21 cellular contexts compared by ENCODE assay signal in the genomic region with DNA sequence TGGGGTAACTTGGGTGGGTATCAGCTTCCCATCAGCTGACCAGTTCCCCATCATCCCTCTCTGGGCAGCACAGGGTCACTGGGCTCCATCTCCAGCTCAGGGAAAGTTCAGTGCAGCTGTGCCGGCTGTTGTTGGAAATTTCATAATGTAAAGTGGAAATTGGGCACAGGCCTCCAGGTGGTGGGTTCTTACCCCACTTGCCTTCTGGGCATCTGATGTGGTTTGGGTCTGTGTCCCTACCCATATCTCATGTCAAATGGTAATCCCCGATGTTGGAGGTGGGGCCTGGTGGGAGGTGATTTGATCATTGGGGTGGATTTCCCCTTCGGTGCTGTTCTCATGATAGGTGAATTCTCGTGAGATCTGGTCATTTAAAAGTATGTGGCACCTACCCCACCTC.
"Had no signal": no experiment of that assay in that cellular context is flagged by ENCODE, and none has a peak within 500 bp of the region (broad histone marks: within the 10 kb centered on the region; RNA-seq: fewer than 3 reads in every experiment).

No MANE protein-coding gene starts in this region.

- H3K4me1 Mint-ChIP-seq: central memory CD8-positive, alpha-beta T cell; natural killer cell had no signal

- H3K27ac ChIP-seq: brain microvascular endothelial cell, epithelial cell of prostate, left lung, ovary, prostate gland, right atrium auricular region, thyroid gland, upper lobe of right lung had no signal

- H3K36me3 Mint-ChIP-seq: activated naive CD4-positive, alpha-beta T cell treated with anti-CD3 and anti-CD28 coated beads, Interleukin-2, amount 50 U/mL, for 24 hours; mesothelial cell of epicardium; natural killer cell had no signal

- H3K36me3 ChIP-seq: brain microvascular endothelial cell, left lung, ovary, prostate gland, right atrium auricular region, thyroid gland, upper lobe of right lung had no signal

- H3K9me3 ChIP-seq: left lung, ovary, prostate gland, right atrium auricular region, thyroid gland, upper lobe of right lung had no signal

- H3K27ac Mint-ChIP-seq: activated CD4-positive, alpha-beta memory T cell treated with anti-CD3 and anti-CD28 coated beads, Interleukin-2, amount 10 ng/mL, durations not matched to agents 7 days and 5 days; activated naive CD4-positive, alpha-beta T cell treated with anti-CD3 and anti-CD28 coated beads, Interleukin-2, amount 50 U/mL, for 24 hours; mesothelial cell of epicardium; natural killer cell; stimulated activated naive CD8-positive, alpha-beta T cell treated with anti-CD3 and anti-CD28 coated beads, Interleukin-15, Interleukin-2, amounts not matched to agents 100 ng/mL and 50 ng/mL, for 24 hours; T-helper 1 cell treated with Interleukin-12 subunit alpha and Interleukin-12 subunit beta and Interleukin-4 antibody, amounts not matched to agents 30 μg/mL and 1 μg/mL, for 36 hours had no signal

- H3K27me3 Mint-ChIP-seq: activated naive CD4-positive, alpha-beta T cell treated with anti-CD3 and anti-CD28 coated beads, Interleukin-2, amount 50 U/mL, for 24 hours; central memory CD8-positive, alpha-beta T cell; stimulated activated naive CD8-positive, alpha-beta T cell treated with anti-CD3 and anti-CD28 coated beads, Interleukin-15, Interleukin-2, amounts not matched to agents 100 ng/mL and 50 ng/mL, for 24 hours had no signal

- H3K9me3 Mint-ChIP-seq: activated CD4-positive, alpha-beta memory T cell treated with anti-CD3 and anti-CD28 coated beads, Interleukin-2, amount 10 ng/mL, durations not matched to agents 7 days and 5 days; activated naive CD4-positive, alpha-beta T cell treated with anti-CD3 and anti-CD28 coated beads, Interleukin-2, amount 50 U/mL, for 24 hours; central memory CD8-positive, alpha-beta T cell; mesothelial cell of epicardium; natural killer cell; stimulated activated naive CD8-positive, alpha-beta T cell treated with anti-CD3 and anti-CD28 coated beads, Interleukin-15, Interleukin-2, amounts not matched to agents 100 ng/mL and 50 ng/mL, for 24 hours; T-helper 1 cell treated with Interleukin-12 subunit alpha and Interleukin-12 subunit beta and Interleukin-4 antibody, amounts not matched to agents 30 μg/mL and 1 μg/mL, for 36 hours had no signal

- H3K27me3 ChIP-seq: brain microvascular endothelial cell, left lung, ovary, right atrium auricular region, thyroid gland, upper lobe of right lung had no signal

- DNase-seq: activated CD4-positive, alpha-beta memory T cell treated with anti-CD3 and anti-CD28 coated beads, Interleukin-2, amount 10 ng/mL, durations not matched to agents 7 days and 5 days; activated CD4-positive, alpha-beta T cell treated with anti-CD3 and anti-CD28 coated beads for 4 hours; activated CD4-positive, CD25-positive, alpha-beta regulatory T cell; activated gamma-delta T cell treated with Interleukin-2 at 50 U/mL for 16 hours; activated T-cell treated with anti-CD3 and anti-CD28 coated beads for 4 hours; brain microvascular endothelial cell; cortex of kidney; left lung; natural killer cell; ovary; stimulated activated CD4-positive, alpha-beta T cell treated with anti-CD3 and anti-CD28 coated beads, Interleukin-12 subunit alpha, Interleukin-12 subunit beta, amount 100 ng/mL, for 4 hours; thyroid gland; upper lobe of right lung had no signal

- H3K4me3 Mint-ChIP-seq: activated CD4-positive, alpha-beta memory T cell treated with anti-CD3 and anti-CD28 coated beads, Interleukin-2, amount 10 ng/mL, durations not matched to agents 7 days and 5 days; activated naive CD4-positive, alpha-beta T cell treated with anti-CD3 and anti-CD28 coated beads, Interleukin-2, amount 50 U/mL, for 24 hours; central memory CD8-positive, alpha-beta T cell; mesothelial cell of epicardium; natural killer cell; stimulated activated naive CD8-positive, alpha-beta T cell treated with anti-CD3 and anti-CD28 coated beads, Interleukin-15, Interleukin-2, amounts not matched to agents 100 ng/mL and 50 ng/mL, for 24 hours; T-helper 1 cell treated with Interleukin-12 subunit alpha and Interleukin-12 subunit beta and Interleukin-4 antibody, amounts not matched to agents 30 μg/mL and 1 μg/mL, for 36 hours had no signal

- ATAC-seq: left lung, natural killer cell, upper lobe of right lung had no signal

- H3K4me3 ChIP-seq: left lung, ovary, prostate gland, right atrium auricular region, thyroid gland, upper lobe of right lung had no signal
